ENCODE assay signal across 2 cellular contexts in the genomic region with DNA sequence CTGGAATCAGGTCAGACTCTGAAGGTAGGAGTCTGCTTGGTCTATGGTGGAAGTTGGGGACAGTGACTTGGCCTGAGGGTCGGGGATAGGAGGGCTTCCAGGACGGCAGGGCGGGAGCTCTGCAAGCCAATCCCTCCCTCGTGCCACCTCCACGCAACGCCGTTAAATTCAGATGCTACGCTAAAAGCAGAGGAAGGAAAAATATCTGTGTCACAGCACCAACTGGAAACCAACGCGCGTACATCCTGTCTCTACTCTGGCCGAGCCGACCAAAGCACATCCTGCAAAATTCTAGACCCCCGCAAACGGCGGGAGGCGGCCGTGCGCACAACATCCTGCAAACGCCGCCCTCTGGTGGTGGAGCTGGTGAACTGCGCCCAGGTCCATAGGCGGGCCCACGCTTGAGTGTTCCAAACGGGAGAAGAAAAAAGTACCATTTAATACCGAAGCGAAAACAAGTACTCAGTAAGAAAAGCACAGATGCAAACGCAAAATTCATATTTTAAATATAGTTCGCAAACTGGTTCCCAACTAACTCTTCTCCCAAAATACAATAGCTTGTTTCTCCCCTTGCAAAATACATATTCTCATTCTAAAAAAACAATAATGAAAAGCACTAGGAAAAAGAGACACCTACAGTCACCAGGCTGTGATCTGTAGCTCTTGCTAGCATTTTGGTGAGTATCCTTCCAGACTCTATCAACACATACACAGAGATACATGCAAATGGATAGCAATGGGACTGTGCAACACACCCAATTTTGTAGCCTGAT.
TF ChIP-seq lines count a peak whose summit lies in the region.

No MANE protein-coding gene starts in this region.

TF ChIP-seq in HEK293T, 16 proteins besides CTCF, POLR2A, EP300 and RAD21 (continued from another document):
- TF ChIP-seq PKNOX1 (IDR thresholded peaks at IDR 0.05) = no peak
- peak; percentile 65 for TF ChIP-seq L3MBTL2 (conservative IDR thresholded peaks at IDR 0.05)

TF ChIP-seq in K562, 482 proteins besides CTCF, POLR2A, EP300 and RAD21 (continued from another document):
- TF ChIP-seq, protein P1, sequence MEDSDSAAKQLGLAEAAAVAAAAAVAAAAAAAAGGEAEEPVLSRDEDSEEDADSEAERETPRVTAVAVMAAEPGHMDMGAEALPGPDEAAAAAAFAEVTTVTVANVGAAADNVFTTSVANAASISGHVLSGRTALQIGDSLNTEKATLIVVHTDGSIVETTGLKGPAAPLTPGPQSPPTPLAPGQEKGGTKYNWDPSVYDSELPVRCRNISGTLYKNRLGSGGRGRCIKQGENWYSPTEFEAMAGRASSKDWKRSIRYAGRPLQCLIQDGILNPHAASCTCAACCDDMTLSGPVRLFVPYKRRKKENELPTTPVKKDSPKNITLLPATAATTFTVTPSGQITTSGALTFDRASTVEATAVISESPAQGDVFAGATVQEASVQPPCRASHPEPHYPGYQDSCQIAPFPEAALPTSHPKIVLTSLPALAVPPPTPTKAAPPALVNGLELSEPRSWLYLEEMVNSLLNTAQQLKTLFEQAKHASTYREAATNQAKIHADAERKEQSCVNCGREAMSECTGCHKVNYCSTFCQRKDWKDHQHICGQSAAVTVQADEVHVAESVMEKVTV (CRISPR knock-in tag; IDR thresholded peaks at IDR 0.05) = 0 out of 2 replicates have a peak, but pooled peaks have one; percentile 18
- TF ChIP-seq SMC3 (conservative IDR thresholded peaks at IDR 0.05; ENCODE audit: insufficient read depth, low read depth, low read length) (peak; percentile 63), ZNF583 (CRISPR knock-in tag; IDR thresholded peaks at IDR 0.05) (no peak)
